In genomic region chr14:75535164-75535898, GRCh38 we compare ENCODE assay signal across 1 cellular context.
TF ChIP-seq lines count a peak whose summit lies in the region.

No MANE protein-coding gene starts in this region.

TF ChIP-seq in HepG2, 621 proteins besides CTCF, POLR2A, EP300 and RAD21 (continues in another document):
- TF ChIP-seq ZKSCAN8 (CRISPR knock-in tag; IDR thresholded peaks at IDR 0.05; ENCODE audit: borderline replicate concordance) (no peak), GTF3A (CRISPR knock-in tag; conservative IDR thresholded peaks at IDR 0.05) (no peak), BRD4 (CRISPR knock-in tag; IDR thresholded peaks at IDR 0.05) (no peak), TERF1 (CRISPR knock-in tag; IDR thresholded peaks at IDR 0.05) (no peak), ZNF513 (CRISPR knock-in tag; conservative IDR thresholded peaks at IDR 0.05) (no peak), ELF4 (CRISPR knock-in tag; IDR thresholded peaks at IDR 0.05; ENCODE audit: borderline replicate concordance) (no peak), ZNF770 (CRISPR knock-in tag; IDR thresholded peaks at IDR 0.05) (peak; percentile 82), ZNF18 (CRISPR knock-in tag; IDR thresholded peaks at IDR 0.05; ENCODE audit: insufficient replicate concordance) (no peak), CERS6 (CRISPR knock-in tag; IDR thresholded peaks at IDR 0.05) (no peak), GPN1 (CRISPR knock-in tag; IDR thresholded peaks at IDR 0.05; ENCODE audit: borderline replicate concordance) (no peak), CEBPZ (IDR thresholded peaks at IDR 0.05; ENCODE audit: low read length) (no peak), GZF1 (CRISPR knock-in tag; IDR thresholded peaks at IDR 0.05) (no peak), YEATS2 (CRISPR knock-in tag; IDR thresholded peaks at IDR 0.05; ENCODE audit: borderline replicate concordance) (no peak), ZNF644 (CRISPR knock-in tag; IDR thresholded peaks at IDR 0.05; ENCODE audit: low read depth) (0 out of 2 replicates have a peak, but pooled peaks have one; percentile 19), ZNF800 (CRISPR knock-in tag; IDR thresholded peaks at IDR 0.05) (0 out of 2 replicates have a peak, but pooled peaks have one; percentile 7), FOSL2 (CRISPR knock-in tag; IDR thresholded peaks at IDR 0.05) (peak; percentile 68), RARA (CRISPR knock-in tag; IDR thresholded peaks at IDR 0.05) (peak; percentile 48), SRSF4 (IDR thresholded peaks at IDR 0.05; ENCODE audit: low read depth, low read length, poor library complexity, severe bottlenecking) (no peak), SNAPC5 (CRISPR knock-in tag; IDR thresholded peaks at IDR 0.05; ENCODE audit: borderline replicate concordance) (no peak), HNF4A (CRISPR knock-in tag; IDR thresholded peaks at IDR 0.05) (peak; percentile 65), ZNF589 (CRISPR knock-in tag; conservative IDR thresholded peaks at IDR 0.05) (no peak), EEA1 (CRISPR knock-in tag; IDR thresholded peaks at IDR 0.05; ENCODE audit: borderline replicate concordance) (no peak), BCLAF1 (IDR thresholded peaks at IDR 0.05) (no peak), KAT8 (CRISPR knock-in tag; IDR thresholded peaks at IDR 0.05) (peak; percentile 23; the same call in 1 of the 2 replicates), FOXP1 (IDR thresholded peaks at IDR 0.05) (no peak), FOXP1 (CRISPR knock-in tag; IDR thresholded peaks at IDR 0.05) (peak; percentile 36; the same call in 1 of the 2 replicates), ZNF775 (CRISPR knock-in tag; IDR thresholded peaks at IDR 0.05; ENCODE audit: borderline replicate concordance) (no peak), ZSCAN22 (CRISPR knock-in tag; IDR thresholded peaks at IDR 0.05) (no peak), NFYB (CRISPR knock-in tag; IDR thresholded peaks at IDR 0.05) (no peak), KAT2B (IDR thresholded peaks at IDR 0.05; ENCODE audit: borderline replicate concordance, low read depth, low read length) (no peak), BHLHE40 (IDR thresholded peaks at IDR 0.05; ENCODE audit: low read length) (no peak), MTF2 (CRISPR knock-in tag; IDR thresholded peaks at IDR 0.05; ENCODE audit: borderline replicate concordance) (no peak), FOXA1 (IDR thresholded peaks at IDR 0.05) (no peak), FOXA1 (CRISPR knock-in tag; IDR thresholded peaks at IDR 0.05) (0 out of 2 replicates have a peak, but pooled peaks have one; percentile 22), LBX2 (CRISPR knock-in tag; IDR thresholded peaks at IDR 0.05; ENCODE audit: borderline replicate concordance) (no peak), RXRB (CRISPR knock-in tag; IDR thresholded peaks at IDR 0.05; ENCODE audit: borderline replicate concordance) (peak; percentile 49; the same call in 1 of the 2 replicates), SNAPC2 (CRISPR knock-in tag; IDR thresholded peaks at IDR 0.05) (no peak), ZNF879 (CRISPR knock-in tag; IDR thresholded peaks at IDR 0.05) (no peak), SMARCC2 (IDR thresholded peaks at IDR 0.05) (no peak), ZBTB26 (CRISPR knock-in tag; IDR thresholded peaks at IDR 0.05; ENCODE audit: borderline replicate concordance) (peak; percentile 92), HMG20A (CRISPR knock-in tag; IDR thresholded peaks at IDR 0.05; ENCODE audit: borderline replicate concordance) (0 out of 2 replicates have a peak, but pooled peaks have one; percentile 40), ZNF33B (CRISPR knock-in tag; IDR thresholded peaks at IDR 0.05) (no peak), ARNT2 (CRISPR knock-in tag; IDR thresholded peaks at IDR 0.05; ENCODE audit: low read depth) (no peak), ZNF674 (CRISPR knock-in tag; IDR thresholded peaks at IDR 0.05; ENCODE audit: low read depth) (no peak), ELF3 (CRISPR knock-in tag; IDR thresholded peaks at IDR 0.05) (no peak), BCL6 (CRISPR knock-in tag; IDR thresholded peaks at IDR 0.05) (peak; percentile 21; the same call in 1 of the 2 replicates), FOXK1 (CRISPR knock-in tag; IDR thresholded peaks at IDR 0.05; ENCODE audit: borderline replicate concordance, low read depth) (peak; percentile 39; the same call in 1 of the 2 replicates), PRMT3 (CRISPR knock-in tag; IDR thresholded peaks at IDR 0.05; ENCODE audit: borderline replicate concordance, low read depth) (no peak), MEIS1 (CRISPR knock-in tag; IDR thresholded peaks at IDR 0.05; ENCODE audit: borderline replicate concordance) (no peak), ZNF567 (CRISPR knock-in tag; IDR thresholded peaks at IDR 0.05; ENCODE audit: borderline replicate concordance) (no peak), GATAD2A (CRISPR knock-in tag; IDR thresholded peaks at IDR 0.05) (peak; percentile 43; the same call in 1 of the 2 replicates), CEBPB (IDR thresholded peaks at IDR 0.05; ENCODE audit: borderline replicate concordance, low read depth, low read length) (peak; percentile 53; the same call in 1 of the 2 replicates)
